Comparison of ENCODE assay signal across 19 cellular contexts in genomic region chr17:8872036-8872704, GRCh38. TPM values are rescaled to one million over a fixed set of nuclear protein-coding genes. Genes with fewer than 3 reads are reported as not detected.
DNase-seq lines count a peak whose midpoint lies in the region; ATAC-seq and TF ChIP-seq lines count a peak whose summit lies in the region.
"Had no signal": no experiment of that assay in that cellular context is flagged by ENCODE, and none has a peak within 500 bp of the region (broad histone marks: within the 10 kb centered on the region; RNA-seq: fewer than 3 reads in every experiment).

No MANE protein-coding gene starts in this region.

- H3K27ac ChIP-seq in 22Rv1 = 0 out of 2 replicates have a peak overlapping the region, but pooled peaks have one; percentile 17
- H3K27ac ChIP-seq: GM23248, Peyer's patch had no signal

- in situ Hi-C loops in KBM-7 (cut with MboI; ENCODE audit: low pct_unique_long_range_greater_than_20kb, low sequenced_read_pairs) = no loop called here

- H3K27ac Mint-ChIP-seq in glutamatergic neuron (ENCODE audit: unreplicated experiment) = no peak overlapping the region

- H3K4me3 Mint-ChIP-seq in glutamatergic neuron (ENCODE audit: unreplicated experiment) = no peak overlapping the region

- ATAC-seq in GM19463 (IDR thresholded peaks at IDR 0.05; ENCODE audit: unreplicated experiment) (no peak), GM19452 (IDR thresholded peaks at IDR 0.05; ENCODE audit: unreplicated experiment) (no peak)

- peaks cover 2% of the 10 kb centered on the region for H3K9me3 Mint-ChIP-seq in glutamatergic neuron (ENCODE audit: unreplicated experiment)

- DNase-seq in CD1c-positive myeloid dendritic cell (ENCODE audit: extremely low spot score) (peak; percentile 38), KBM-7 (peak; percentile 66), glutamatergic neuron (peak; percentile 7), KG1 (lab: John Stamatoyannopoulos, UW) (no peak)
- DNase-seq: ACHN, BE2C, DMS 273 treated with DMSO at 0.1 percent for 48 hours, EL, GM23248, NCI-H1417 treated with DMSO at 0.1 percent for 48 hours, NCI-H2029 treated with DMSO at 0.1 percent for 48 hours, NCI-H510A, NCI-H82, Peyer's patch, Right ventricle myocardium superior had no signal

- H3K36me3 Mint-ChIP-seq in glutamatergic neuron (ENCODE audit: unreplicated experiment) = no peaks in the 10 kb centered on the region

- TF ChIP-seq CTCF in 22Rv1 (IDR thresholded peaks at IDR 0.05) (no peak), glutamatergic neuron (IDR thresholded peaks at IDR 0.05; ENCODE audit: partially characterized antibody, unreplicated experiment) (no peak)

- peaks cover 5% of the 10 kb centered on the region for H3K27me3 Mint-ChIP-seq in glutamatergic neuron (ENCODE audit: unreplicated experiment)

- H3K4me1 Mint-ChIP-seq in glutamatergic neuron (ENCODE audit: low read depth, unreplicated experiment) = peaks cover 4% of the 10 kb centered on the region

RNA-seq across cellular contexts. Expression of gene PIK3R6, which starts 4.7 kb away (rescaled TPM):
- not detected for total RNA-seq in glutamatergic neuron (ENCODE audit: unreplicated experiment)
- total RNA-seq: LHCN-M2 had no signal
